Comparison of ENCODE assay signal across 1 cellular context in genomic region chr17:29579866-29580771, GRCh38.
A peak's percentile ranks its signal among the peaks of the same experiment; 100 is the strongest.
TF ChIP-seq lines count a peak whose summit lies in the region.

No MANE protein-coding gene starts in this region.

TF ChIP-seq in SK-N-SH, 30 proteins besides CTCF, POLR2A, EP300 and RAD21 (continued from another document):
- no peak for TF ChIP-seq REST (IDR thresholded peaks at IDR 0.05; ENCODE audit: low read depth, low read length)
- peak; percentile 93 for TF ChIP-seq MXI1 (IDR thresholded peaks at IDR 0.05; ENCODE audit: low read depth, low read length)
- no peak for TF ChIP-seq RFX5 (IDR thresholded peaks at IDR 0.05; ENCODE audit: low read length)
- TF ChIP-seq NFIC (IDR thresholded peaks at IDR 0.05; ENCODE audit: borderline replicate concordance) = no peak
